26 cellular contexts compared by ENCODE assay signal in genomic region chr2:6089474-6089873, GRCh38.
"Had no signal": no experiment of that assay in that cellular context is flagged by ENCODE, and none has a peak within 500 bp of the region (broad histone marks: within the 10 kb centered on the region; RNA-seq: fewer than 3 reads in every experiment).

No MANE protein-coding gene starts in this region.

- H3K9me3 ChIP-seq: esophagus muscularis mucosa, mucosa of descending colon, right lobe of liver, thyroid gland, vagina had no signal

- DNase-seq: effector memory CD4-positive, alpha-beta T cell; foreskin keratinocyte; heart left ventricle; kidney; mesenchymal stem cell; mucosa of descending colon; naive B cell; right lobe of liver; small intestine; stimulated activated CD4-positive, alpha-beta T cell treated with anti-CD3 and anti-CD28 coated beads, Interleukin-15, amount 100 ng/mL, for 24 hours; stimulated activated CD4-positive, alpha-beta T cell treated with anti-CD3 and anti-CD28 coated beads, Interleukin-2, amount 100 ng/mL, for 48 hours; stimulated activated naive B cell treated with anti-CD40 and anti-IgM and Interleukin-4, amounts not matched to agents 10 μg/mL and 1 μg/mL and 100 μg/mL, for 72 hours; thyroid gland; trophoblast cell had no signal

- H3K27me3 ChIP-seq: esophagus muscularis mucosa, foreskin keratinocyte, heart left ventricle, hepatocyte, right lobe of liver, thyroid gland, vagina had no signal

- H3K79me2 ChIP-seq: hepatocyte, parathyroid adenoma had no signal

- H3K27ac ChIP-seq: esophagus muscularis mucosa, foreskin keratinocyte, gastroesophageal sphincter, heart left ventricle, hepatocyte, parathyroid adenoma, right lobe of liver, thyroid gland, vagina had no signal

- H3K27ac Mint-ChIP-seq: dendritic cell treated with granulocyte-macrophage colony-stimulating factor and Interleukin-4, amounts not matched to agents 40 ng/mL and 50 ng/mL, for 4 days; mesothelial cell of epicardium; natural killer cell treated with Interleukin-12 subunit alpha and Interleukin-12 subunit beta and Interleukin-15 and Interleukin-18, amount 100 ng/mL, for 72 hours; progenitor cell of endocrine pancreas; stimulated activated naive B cell treated with anti-CD40 and anti-IgM and Interleukin-4, amounts not matched to agents 10 μg/mL and 1 μg/mL and 100 μg/mL, for 72 hours; stimulated activated naive CD8-positive, alpha-beta T cell treated with anti-CD3 and anti-CD28 coated beads, Interleukin-15, Interleukin-2, amounts not matched to agents 100 ng/mL and 50 ng/mL, for 24 hours had no signal

- H3K27me3 Mint-ChIP-seq: dendritic cell treated with granulocyte-macrophage colony-stimulating factor and Interleukin-4, amounts not matched to agents 40 ng/mL and 50 ng/mL, for 4 days; naive B cell; natural killer cell treated with Interleukin-12 subunit alpha and Interleukin-12 subunit beta and Interleukin-15 and Interleukin-18, amount 100 ng/mL, for 72 hours; progenitor cell of endocrine pancreas; stimulated activated naive B cell treated with anti-CD40 and anti-IgM and Interleukin-4, amounts not matched to agents 10 μg/mL and 1 μg/mL and 100 μg/mL, for 72 hours; stimulated activated naive CD8-positive, alpha-beta T cell treated with anti-CD3 and anti-CD28 coated beads, Interleukin-15, Interleukin-2, amounts not matched to agents 100 ng/mL and 50 ng/mL, for 24 hours had no signal

- ATAC-seq: foreskin keratinocyte; gastroesophageal sphincter; heart left ventricle; left lobe of liver; mucosa of descending colon; natural killer cell treated with Interleukin-12 subunit alpha and Interleukin-12 subunit beta and Interleukin-15 and Interleukin-18, amount 100 ng/mL, for 72 hours; right lobe of liver; stimulated activated naive B cell treated with anti-CD40 and anti-IgM and Interleukin-4, amounts not matched to agents 10 μg/mL and 1 μg/mL and 100 μg/mL, for 72 hours had no signal

- H3K4me2 ChIP-seq: hepatocyte had no signal

- H3K4me1 ChIP-seq: esophagus muscularis mucosa, foreskin keratinocyte, gastroesophageal sphincter, heart left ventricle, parathyroid adenoma, right lobe of liver, thyroid gland, vagina had no signal

- H3K36me3 Mint-ChIP-seq: mesothelial cell of epicardium; naive B cell; natural killer cell treated with Interleukin-12 subunit alpha and Interleukin-12 subunit beta and Interleukin-15 and Interleukin-18, amount 100 ng/mL, for 72 hours; stimulated activated naive B cell treated with anti-CD40 and anti-IgM and Interleukin-4, amounts not matched to agents 10 μg/mL and 1 μg/mL and 100 μg/mL, for 72 hours had no signal

- H3K36me3 ChIP-seq: esophagus muscularis mucosa, gastroesophageal sphincter, heart left ventricle, right lobe of liver, thyroid gland, vagina had no signal

- H3K4me3 ChIP-seq: esophagus muscularis mucosa, gastroesophageal sphincter, heart left ventricle, hepatocyte, mucosa of descending colon, right lobe of liver, thyroid gland, vagina had no signal

- H3K4me3 Mint-ChIP-seq: dendritic cell treated with granulocyte-macrophage colony-stimulating factor and Interleukin-4, amounts not matched to agents 40 ng/mL and 50 ng/mL, for 4 days; mesothelial cell of epicardium; naive B cell; natural killer cell treated with Interleukin-12 subunit alpha and Interleukin-12 subunit beta and Interleukin-15 and Interleukin-18, amount 100 ng/mL, for 72 hours; neural crest cell; stimulated activated naive B cell treated with anti-CD40 and anti-IgM and Interleukin-4, amounts not matched to agents 10 μg/mL and 1 μg/mL and 100 μg/mL, for 72 hours; stimulated activated naive CD8-positive, alpha-beta T cell treated with anti-CD3 and anti-CD28 coated beads, Interleukin-15, Interleukin-2, amounts not matched to agents 100 ng/mL and 50 ng/mL, for 24 hours had no signal

- H3K9ac ChIP-seq: parathyroid adenoma had no signal

- H2AFZ ChIP-seq: hepatocyte, parathyroid adenoma had no signal

- H3K4me1 Mint-ChIP-seq: mesothelial cell of epicardium; naive B cell; stimulated activated naive B cell treated with anti-CD40 and anti-IgM and Interleukin-4, amounts not matched to agents 10 μg/mL and 1 μg/mL and 100 μg/mL, for 72 hours had no signal
